7 cellular contexts compared by ENCODE assay signal in the genomic region with DNA sequence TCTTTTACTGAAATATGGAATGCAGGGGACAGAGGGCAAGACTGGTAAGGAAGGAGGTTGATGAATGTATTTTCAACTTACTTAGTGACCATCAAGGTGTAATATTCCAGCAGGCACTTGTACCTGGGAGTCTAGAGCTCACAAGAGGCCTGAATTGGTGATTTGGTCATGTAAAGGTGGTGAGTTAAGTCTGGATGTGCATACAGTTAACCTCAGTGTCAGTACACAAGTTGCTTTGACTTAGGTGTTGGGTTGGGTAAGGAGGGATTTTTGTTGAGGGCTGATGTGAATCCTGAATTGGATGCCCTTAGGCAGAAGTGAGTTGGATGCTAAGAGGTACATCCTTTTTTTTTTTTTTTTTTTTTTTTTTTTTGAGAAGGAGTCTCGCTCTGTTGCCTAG.
"Had no signal": no experiment of that assay in that cellular context is flagged by ENCODE, and none has a peak within 500 bp of the region (broad histone marks: within the 10 kb centered on the region; RNA-seq: fewer than 3 reads in every experiment).

No MANE protein-coding gene starts in this region.

- H3K27me3 Mint-ChIP-seq: activated CD8-positive, alpha-beta memory T cell treated with anti-CD3 and anti-CD28 coated beads, Interleukin-2, amount 10 ng/mL, durations not matched to agents 7 days and 5 days; naive B cell had no signal

- H3K4me3 Mint-ChIP-seq: activated CD8-positive, alpha-beta memory T cell treated with anti-CD3 and anti-CD28 coated beads, Interleukin-2, amount 10 ng/mL, durations not matched to agents 7 days and 5 days had no signal

- DNase-seq: activated CD8-positive, alpha-beta memory T cell treated with anti-CD3 and anti-CD28 coated beads, Interleukin-2, amount 10 ng/mL, durations not matched to agents 7 days and 5 days; foreskin keratinocyte; head of caudate nucleus; left cardiac atrium; naive B cell; retina; tibial artery had no signal

- ATAC-seq: activated CD8-positive, alpha-beta memory T cell treated with anti-CD3 and anti-CD28 coated beads, Interleukin-2, amount 10 ng/mL, durations not matched to agents 7 days and 5 days; foreskin keratinocyte; left cardiac atrium had no signal

- H3K27ac Mint-ChIP-seq: activated CD8-positive, alpha-beta memory T cell treated with anti-CD3 and anti-CD28 coated beads, Interleukin-2, amount 10 ng/mL, durations not matched to agents 7 days and 5 days had no signal
